8 cellular contexts compared by ENCODE assay signal in genomic region chr11:120210651-120211521, GRCh38. TPM values are rescaled to one million over a fixed set of nuclear protein-coding genes. Genes with fewer than 3 reads are reported as not detected.
A peak's percentile ranks its signal among the peaks of the same experiment; 100 is the strongest.
DNase-seq lines count a peak whose midpoint lies in the region; ATAC-seq and TF ChIP-seq lines count a peak whose summit lies in the region.

OAF (plus strand) TSS chr11:120211032; CDS start chr11:120211280, 248 bp downstream.

- DNase-seq in BE2C, result peak; percentile 84
- peak; percentile 70 to 78 for DNase-seq in SJCRH30
- peak; percentile 55 to 61 for DNase-seq in activated naive CD4-positive, alpha-beta T cell treated with anti-CD3 and anti-CD28 coated beads, Interleukin-2, amount 50 U/mL, for 72 hours (ENCODE audit: low spot score in 2 of 2)
- DNase-seq in glomerular visceral epithelial cell (ENCODE audit: extremely low spot score), result peak; percentile 69
- DNase-seq in osteoblast (ENCODE audit: insufficient read length, low spot score, missing footprints), result peak; percentile 98
- peak; percentile 78 for DNase-seq in testis

- peak; percentile 84 for ATAC-seq in GM19324 (IDR thresholded peaks at IDR 0.05; ENCODE audit: low FRiP score, unreplicated experiment)
- peak; percentile 51 for ATAC-seq in HG03565 (IDR thresholded peaks at IDR 0.05; ENCODE audit: unreplicated experiment)
- peak; percentile 79 to 96 for ATAC-seq in activated naive CD4-positive, alpha-beta T cell treated with anti-CD3 and anti-CD28 coated beads, Interleukin-2, amount 50 U/mL, for 72 hours

- H3K27ac Mint-ChIP-seq in activated naive CD4-positive, alpha-beta T cell treated with anti-CD3 and anti-CD28 coated beads, Interleukin-2, amount 50 U/mL, for 72 hours, result peak within 1 kb of the TSS; percentile 72 to 94

- TF ChIP-seq CTCF in BE2C (IDR thresholded peaks at IDR 0.05; ENCODE audit: low read depth, low read length), result no peak
- no peak for TF ChIP-seq CTCF in osteoblast (IDR thresholded peaks at IDR 0.05; ENCODE audit: extremely low read depth, low read depth, low read length)
- peak in 1 of 3 experiments; percentile 33 for TF ChIP-seq CTCF in testis (IDR thresholded peaks at IDR 0.05)

- peaks cover 23% of the 10 kb centered on the region for H3K79me2 ChIP-seq in osteoblast (ENCODE audit: insufficient read depth, low read length)

- H3K27me3 ChIP-seq in BE2C, result no peaks in the 10 kb centered on the region
- 0 out of 2 replicates have a peak, but pooled peaks cover 2% of the 10 kb centered on the region for H3K27me3 ChIP-seq in SJCRH30
- H3K27me3 ChIP-seq in osteoblast (ENCODE audit: insufficient read depth, low read length), result no peaks in the 10 kb centered on the region
- no peaks in the 10 kb centered on the region for H3K27me3 ChIP-seq in testis

- peak within 1 kb of the TSS; percentile 77 for H3K4me3 ChIP-seq in BE2C (ENCODE audit: low read depth, low read length)
- H3K4me3 ChIP-seq in SJCRH30, result peak within 1 kb of the TSS; percentile 67
- peak within 1 kb of the TSS; percentile 83 for H3K4me3 ChIP-seq in osteoblast (ENCODE audit: insufficient read depth, low read length)
- peak within 1 kb of the TSS; percentile 70 to 71 for H3K4me3 ChIP-seq in testis

- H4K20me1 ChIP-seq in osteoblast (ENCODE audit: insufficient read depth, low read length), result peaks cover 20% of the 10 kb centered on the region

- H3K4me1 ChIP-seq in BE2C, result peaks cover 12% of the 10 kb centered on the region
- H3K4me1 ChIP-seq in SJCRH30, result 0 out of 2 replicates have a peak, but pooled peaks cover 7% of the 10 kb centered on the region
- peaks cover 33% of the 10 kb centered on the region for H3K4me1 ChIP-seq in osteoblast (ENCODE audit: insufficient read depth, low read length)
- H3K4me1 ChIP-seq in testis, result peaks cover 30% of the 10 kb centered on the region

- H3K27ac ChIP-seq in SJCRH30, result peak within 1 kb of the TSS; percentile 71
- H3K27ac ChIP-seq in osteoblast (ENCODE audit: low read depth, low read length), result peak within 1 kb of the TSS; percentile 64
- H3K27ac ChIP-seq in testis, result peak within 1 kb of the TSS; percentile 24 to 72

- peak within 1 kb of the TSS; percentile 91 for H3K4me2 ChIP-seq in osteoblast (ENCODE audit: insufficient read depth, low read length)

- H3K9me3 Mint-ChIP-seq in activated naive CD4-positive, alpha-beta T cell treated with anti-CD3 and anti-CD28 coated beads, Interleukin-2, amount 50 U/mL, for 72 hours, result no peaks in the 10 kb centered on the region

- no peaks in the 10 kb centered on the region for H3K9me3 ChIP-seq in BE2C
- H3K9me3 ChIP-seq in SJCRH30 (replicated peaks), result no peaks in the 10 kb centered on the region
- no peaks in the 10 kb centered on the region for H3K9me3 ChIP-seq in osteoblast (ENCODE audit: low read depth, low read length)
- no peaks in the 10 kb centered on the region for H3K9me3 ChIP-seq in testis

- no peak for TF ChIP-seq POLR2A in testis (IDR thresholded peaks at IDR 0.05)

- peaks cover 0 to 6% of the 10 kb centered on the region in 2 donors for H3K36me3 Mint-ChIP-seq in activated naive CD4-positive, alpha-beta T cell treated with anti-CD3 and anti-CD28 coated beads, Interleukin-2, amount 50 U/mL, for 72 hours

- H3K36me3 ChIP-seq in BE2C (no peaks in the 10 kb centered on the region), SJCRH30 (no peaks in the 10 kb centered on the region), osteoblast (ENCODE audit: insufficient read depth, low read length) (no peaks in the 10 kb centered on the region), testis (ENCODE audit: low read depth, missing control alignments) (no peaks in the 10 kb centered on the region)

- intact Hi-C loops in testis (cut with DNase I; ENCODE audit: low total_unique reads), result no loop called here

- H2AFZ ChIP-seq in osteoblast (ENCODE audit: low read length), result peak within 1 kb of the TSS; percentile 96

- 0 to 1% methylated on average over 46 to 82 of the region's 106 CpGs for WGBS in testis, 2 donors

RNA-seq across cellular contexts. Expression of gene OAF, which starts in this region (rescaled TPM):
- polyA plus RNA-seq in BE2C (2012; ENCODE audit: insufficient read depth, insufficient read length, low read depth), result 43.1 TPM
- total RNA-seq in SJCRH30 (2014; rRNA removed; shearing (Covaris generic)), result 10.6 and 11.2 TPM in 2 replicates
- total RNA-seq in activated naive CD4-positive, alpha-beta T cell treated with anti-CD3 and anti-CD28 coated beads, Interleukin-2, amount 50 U/mL, for 72 hours, result 1 to 10 TPM in 1 of 2 donors, under 1 TPM in 1; 0.57 to 2.3 TPM
- total RNA-seq in osteoblast (7.2 and 10.3 TPM in 2 replicates), testis (10 to 100 TPM in 1 of 2 donors, 1 to 10 TPM in 1; 8.5 to 11.0 TPM)
- polyA plus RNA-seq in testis (ENCODE audit: insufficient read depth, low read depth, low replicate concordance), result 22.6 TPM

Comparison
In these comparisons a context has a peak if more than half of its experiments do, and no peak if none do; other contexts are left out.
1. Peak in every context shown above with its lines: DNase-seq, ATAC-seq, H3K4me3 ChIP-seq and H3K27ac ChIP-seq.